In the genomic region with DNA sequence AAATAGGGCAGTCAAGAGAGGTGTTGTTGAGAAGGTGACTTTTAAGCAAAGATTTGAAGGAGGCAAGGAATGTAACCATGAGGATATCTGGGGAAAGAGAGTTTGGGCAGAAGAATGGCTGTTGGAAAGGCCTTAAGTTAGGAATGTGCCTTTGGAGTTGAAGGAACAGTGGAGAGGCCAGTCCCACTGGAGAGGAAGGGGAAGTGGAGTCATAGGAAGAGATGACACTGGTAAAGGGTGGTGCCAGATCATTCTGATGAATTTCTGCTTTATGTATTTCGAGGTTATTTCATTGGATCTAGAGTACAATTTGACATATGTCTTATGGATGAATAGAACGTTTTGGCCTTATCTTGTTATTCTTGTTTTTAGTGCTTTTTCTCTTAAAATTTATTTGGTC, we compare ENCODE assay signal across 22 cellular contexts.
DNase-seq lines count a peak whose midpoint lies in the region; ATAC-seq and TF ChIP-seq lines count a peak whose summit lies in the region.
"Had no signal": no experiment of that assay in that cellular context is flagged by ENCODE, and none has a peak within 500 bp of the region (broad histone marks: within the 10 kb centered on the region; RNA-seq: fewer than 3 reads in every experiment).

No MANE protein-coding gene starts in this region.

- TF ChIP-seq CTCF in left ventricle myocardium inferior (IDR thresholded peaks at IDR 0.05; ENCODE audit: borderline replicate concordance) (no peak), progenitor cell of endocrine pancreas (IDR thresholded peaks at IDR 0.05; ENCODE audit: unreplicated experiment) (no peak)

- DNase-seq in left ventricle myocardium inferior (no peak), left cardiac atrium (no peak), dermis blood vessel endothelial cell (peak; percentile 83), progenitor cell of endocrine pancreas (ENCODE audit: low spot score, unreplicated experiment) (no peak), GM03348 (ENCODE audit: low spot score) (no peak), iPS-NIHi11 (ENCODE audit: low spot score) (no peak), kidney tubule cell (ENCODE audit: low spot score) (no peak)
- DNase-seq: activated CD4-positive, alpha-beta memory T cell treated with anti-CD3 and anti-CD28 coated beads for 36 hours; activated effector memory CD4-positive, alpha-beta T cell treated with anti-CD3 and anti-CD28 coated beads, Interleukin-2, amount 50 U/mL, for 16 hours; kidney; NCI-H1436 treated with DMSO at 0.1 percent for 48 hours; posterior cingulate gyrus; RPMI8226; sigmoid colon; stimulated activated CD4-positive, alpha-beta T cell treated with anti-CD3 and anti-CD28 coated beads, Interleukin-15, amount 100 ng/mL, for 24 hours; stimulated activated naive CD4-positive, alpha-beta T cell treated with Interleukin-2 at 50 U/mL for 16 hours had no signal

- H3K9me3 ChIP-seq in left ventricle myocardium inferior (replicated peaks), result no peaks in the 10 kb centered on the region
- H3K9me3 ChIP-seq: HAP-1, sigmoid colon had no signal

- no peaks in the 10 kb centered on the region for H3K27me3 ChIP-seq in left ventricle myocardium inferior (ENCODE audit: low read depth)
- H3K27me3 ChIP-seq: sigmoid colon had no signal

- no peak overlapping the region for H3K4me3 ChIP-seq in left ventricle myocardium inferior
- H3K4me3 ChIP-seq: HAP-1, sigmoid colon, SK-N-MC had no signal

- H3K36me3 ChIP-seq in left ventricle myocardium inferior, result no peaks in the 10 kb centered on the region
- H3K36me3 ChIP-seq: HAP-1, sigmoid colon had no signal

- intact Hi-C loops in left ventricle myocardium inferior (cut with micrococcal nuclease) (loop anchor here (10.0 kb wide), 1 partner anchor 61 kb away; no protein-coding TSS in a partner anchor), left cardiac atrium (cut with DNase I) (no loop called here)

- peak overlapping the region; percentile 49 for H3K27ac Mint-ChIP-seq in progenitor cell of endocrine pancreas
- H3K27ac Mint-ChIP-seq: activated CD4-positive, alpha-beta memory T cell treated with anti-CD3 and anti-CD28 coated beads for 36 hours had no signal

- H3K27me3 Mint-ChIP-seq in progenitor cell of endocrine pancreas, result no peaks in the 10 kb centered on the region
- H3K27me3 Mint-ChIP-seq: activated CD4-positive, alpha-beta memory T cell treated with anti-CD3 and anti-CD28 coated beads for 36 hours had no signal

- no peaks in the 10 kb centered on the region for H3K9me3 Mint-ChIP-seq in progenitor cell of endocrine pancreas (ENCODE audit: low read depth)
- H3K9me3 Mint-ChIP-seq: activated CD4-positive, alpha-beta memory T cell treated with anti-CD3 and anti-CD28 coated beads for 36 hours; neural crest cell had no signal

- peak overlapping the region; percentile 59 for H3K27ac ChIP-seq in left ventricle myocardium inferior (replicated peaks)
- H3K27ac ChIP-seq: epithelial cell of prostate, sigmoid colon, SK-N-MC had no signal

- H3K4me1 ChIP-seq in left ventricle myocardium inferior, result peaks cover 47% of the 10 kb centered on the region
- H3K4me1 ChIP-seq: HAP-1 had no signal

- H3K4me3 Mint-ChIP-seq in progenitor cell of endocrine pancreas (ENCODE audit: low read depth), result no peak overlapping the region
- H3K4me3 Mint-ChIP-seq: activated CD4-positive, alpha-beta memory T cell treated with anti-CD3 and anti-CD28 coated beads for 36 hours; neural crest cell had no signal

- H3K36me3 Mint-ChIP-seq in progenitor cell of endocrine pancreas (ENCODE audit: insufficient read depth), result peaks cover 10% of the 10 kb centered on the region

- H3K4me1 Mint-ChIP-seq in progenitor cell of endocrine pancreas (ENCODE audit: low read depth), result peaks cover 12% of the 10 kb centered on the region

- ATAC-seq in left cardiac atrium (no peak), HG02678 (IDR thresholded peaks at IDR 0.05; ENCODE audit: unreplicated experiment) (no peak)
- ATAC-seq: activated CD4-positive, CD25-positive, alpha-beta regulatory T cell treated with anti-CD3 and anti-CD28 coated beads, Interleukin-2, amount 50 U/mL, for 24 hours had no signal
